In the genomic region with DNA sequence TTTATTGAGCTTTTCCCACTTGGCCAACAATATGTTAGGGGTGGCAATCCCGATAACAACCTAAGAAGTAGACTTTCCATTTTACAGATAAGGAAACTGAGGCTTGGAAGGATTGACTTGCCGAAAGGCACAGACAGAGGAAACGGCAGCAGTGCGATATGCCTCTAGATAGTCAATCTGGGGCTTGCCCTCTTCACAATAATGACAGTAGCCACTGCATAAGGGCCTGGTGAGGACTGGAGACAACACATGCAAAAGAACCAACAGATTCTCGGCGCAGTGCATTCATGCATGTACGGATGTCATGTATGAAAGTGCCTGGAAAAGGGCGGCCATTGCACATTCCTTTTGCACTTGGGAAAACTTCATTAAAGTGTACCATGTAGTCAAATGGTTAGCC, we compare ENCODE assay signal across 1 cellular context.
TF ChIP-seq lines count a peak whose summit lies in the region.

No MANE protein-coding gene starts in this region.

TF ChIP-seq in GM12878, 131 proteins besides CTCF, POLR2A, EP300 and RAD21:
- TF ChIP-seq MLLT1 (IDR thresholded peaks at IDR 0.05) = peak; percentile 71; the same call in 1 of the 2 replicates
- 0 out of 2 replicates have a peak, but pooled peaks have one; percentile 37 for TF ChIP-seq ZNF687 (IDR thresholded peaks at IDR 0.05)
- TF ChIP-seq, protein P1, sequence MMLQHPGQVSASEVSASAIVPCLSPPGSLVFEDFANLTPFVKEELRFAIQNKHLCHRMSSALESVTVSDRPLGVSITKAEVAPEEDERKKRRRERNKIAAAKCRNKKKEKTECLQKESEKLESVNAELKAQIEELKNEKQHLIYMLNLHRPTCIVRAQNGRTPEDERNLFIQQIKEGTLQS (IDR thresholded peaks at IDR 0.05; ENCODE audit: borderline replicate concordance, extremely low read depth, low read depth, low read length) = no peak
TF ChIP-seq in GM12878: peak in this region for 2.
